In genomic region chr1:85611856-85612255, GRCh38 we compare ENCODE assay signal across 1 cellular context.
A peak's percentile ranks its signal among the peaks of the same experiment; 100 is the strongest.
TF ChIP-seq lines count a peak whose summit lies in the region.

No MANE protein-coding gene starts in this region.

TF ChIP-seq in SK-N-SH, 30 proteins besides CTCF, POLR2A, EP300 and RAD21 (continued from another document):
- TF ChIP-seq EZH2phosphoT487 (IDR thresholded peaks at IDR 0.05; ENCODE audit: borderline replicate concordance, low read depth) (no peak), YY1 (IDR thresholded peaks at IDR 0.05; ENCODE audit: low read depth) (no peak), MXI1 (IDR thresholded peaks at IDR 0.05; ENCODE audit: low read depth, low read length) (no peak), RXRA (IDR thresholded peaks at IDR 0.05; ENCODE audit: borderline replicate concordance, low read depth) (0 out of 2 replicates have a peak, but pooled peaks have one; percentile 32), FOSL2 (IDR thresholded peaks at IDR 0.05; ENCODE audit: borderline replicate concordance, low read depth) (peak; percentile 45; the same call in 1 of the 2 replicates), NFIC (IDR thresholded peaks at IDR 0.05; ENCODE audit: borderline replicate concordance) (peak; percentile 73), RCOR1 (IDR thresholded peaks at IDR 0.05; ENCODE audit: low read length) (no peak), USF2 (IDR thresholded peaks at IDR 0.05; ENCODE audit: borderline replicate concordance, low read depth, low read length) (no peak), ELF1 (IDR thresholded peaks at IDR 0.05) (no peak), ZBTB33 (IDR thresholded peaks at IDR 0.05; ENCODE audit: borderline replicate concordance, low read depth) (0 out of 2 replicates have a peak, but pooled peaks have one; percentile 7), TAF1 (IDR thresholded peaks at IDR 0.05; ENCODE audit: borderline replicate concordance, low read depth, low read length) (peak; percentile 44)
